In the genomic region with DNA sequence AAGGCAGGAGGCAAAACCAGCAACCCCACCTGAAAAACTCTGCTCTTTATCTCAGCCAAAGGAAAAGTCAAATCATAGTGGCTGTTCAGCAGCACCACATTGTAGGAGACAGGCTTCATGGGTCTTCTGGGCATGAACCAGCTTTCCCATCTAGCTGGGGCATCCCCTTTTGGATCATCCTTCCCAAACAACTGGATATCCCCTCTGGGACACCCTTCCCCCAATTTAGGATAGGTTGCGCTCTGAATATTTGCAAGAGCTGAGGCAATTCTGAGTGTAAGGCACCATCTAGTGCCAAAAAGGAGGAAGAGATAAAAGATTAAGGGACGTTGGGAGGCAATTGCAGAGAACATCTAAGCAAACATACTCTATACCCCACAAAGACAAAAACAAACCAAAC, we compare ENCODE assay signal across 17 cellular contexts.
"Had no signal": no experiment of that assay in that cellular context is flagged by ENCODE, and none has a peak within 500 bp of the region (broad histone marks: within the 10 kb centered on the region; RNA-seq: fewer than 3 reads in every experiment).

No MANE protein-coding gene starts in this region.

- H3K27ac Mint-ChIP-seq: activated naive CD8-positive, alpha-beta T cell; nephron progenitor cell; T-cell had no signal

- ATAC-seq: T-cell had no signal

- H3K36me3 ChIP-seq: esophagus squamous epithelium, sigmoid colon, spleen, stomach, thoracic aorta, uterus had no signal

- H3K4me3 ChIP-seq: esophagus squamous epithelium, sigmoid colon, spleen, stomach, thoracic aorta, uterus had no signal

- H3K27ac ChIP-seq: esophagus squamous epithelium, sigmoid colon, spleen, stomach, thoracic aorta, uterus had no signal

- DNase-seq: activated CD4-positive, alpha-beta T cell treated with anti-CD3 and anti-CD28 coated beads for 1 hour; activated CD4-positive, alpha-beta T cell treated with anti-CD3 and anti-CD28 coated beads, Interleukin-2, amount 50 U/mL, for 4 hours; activated effector memory CD4-positive, alpha-beta T cell treated with anti-CD3 and anti-CD28 coated beads, Interleukin-2, amount 50 U/mL, for 16 hours; activated T-cell treated with anti-CD3 and anti-CD28 coated beads, Interleukin-2, amount 50 U/mL, for 48 hours; amniotic stem cell; esophagus squamous epithelium; glutamatergic neuron; hypothalamus; nephron progenitor cell; sigmoid colon; spleen; stomach; T-cell; T1000 had no signal

- H3K4me1 Mint-ChIP-seq: nephron progenitor cell, T-cell had no signal

- H3K4me3 Mint-ChIP-seq: activated naive CD8-positive, alpha-beta T cell; nephron progenitor cell; T-cell had no signal

- H3K27me3 ChIP-seq: uterus had no signal

- H3K36me3 Mint-ChIP-seq: T-cell had no signal

- H3K4me1 ChIP-seq: esophagus squamous epithelium, sigmoid colon, spleen, stomach, uterus had no signal
